Comparison of ENCODE assay signal across 8 cellular contexts in the genomic region with DNA sequence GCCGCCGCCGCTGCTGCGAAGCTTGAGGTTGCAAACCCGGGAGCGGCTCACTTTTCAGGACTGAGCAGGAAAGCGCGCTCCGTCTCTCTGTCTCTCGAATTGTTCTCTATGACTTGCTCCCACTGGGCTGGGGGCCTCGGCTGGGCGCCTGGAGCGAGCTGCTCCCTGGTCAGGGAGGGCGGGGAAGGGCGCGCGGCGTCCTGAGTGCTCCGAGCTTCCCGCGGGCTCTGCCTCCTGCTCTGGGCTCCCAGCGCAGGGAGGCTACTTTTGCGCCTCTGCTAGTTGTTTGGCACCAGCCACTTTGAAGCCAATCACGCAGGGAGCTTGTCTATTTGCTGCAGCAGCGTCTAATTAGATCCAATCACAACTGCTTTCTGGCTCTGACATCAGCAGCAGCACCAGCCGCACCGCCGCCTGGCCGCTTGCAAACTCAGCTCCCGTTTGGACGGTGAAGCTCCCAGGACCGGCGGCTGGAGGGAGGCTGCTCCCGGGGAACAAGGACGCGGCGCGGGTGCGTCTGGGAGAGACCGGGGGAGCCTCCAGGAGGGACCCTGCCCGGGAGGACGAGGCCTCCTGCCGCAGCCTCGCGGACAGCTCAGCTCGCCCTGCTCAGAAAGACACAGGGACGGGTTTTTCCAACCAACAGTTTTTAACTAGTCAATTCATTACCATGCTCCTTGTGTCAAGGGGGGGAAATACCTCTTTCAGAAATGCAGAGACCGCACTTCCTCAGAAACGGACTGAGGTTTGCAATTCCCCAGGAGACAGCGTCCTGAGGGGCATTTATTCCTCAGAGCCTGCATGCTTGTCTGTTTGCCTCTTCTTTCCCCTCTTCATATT. TPM values are rescaled to one million over a fixed set of nuclear protein-coding genes. Genes with fewer than 3 reads are reported as not detected.
DNase-seq lines count a peak whose midpoint lies in the region; ATAC-seq and TF ChIP-seq lines count a peak whose summit lies in the region.
"Had no signal": no experiment of that assay in that cellular context is flagged by ENCODE, and none has a peak within 500 bp of the region (broad histone marks: within the 10 kb centered on the region; RNA-seq: fewer than 3 reads in every experiment).

A gene (minus strand): TSS at position 304 of the 840 bp plus-strand sequence.

- H3K9me3 Mint-ChIP-seq in activated T-helper 17 cell treated with anti-CD3 and anti-CD28 coated beads, Interleukin-2, amount 50 U/mL, for 72 hours: no peaks in the 10 kb centered on the region
- H3K9me3 Mint-ChIP-seq in stimulated activated naive B cell treated with anti-CD40 and anti-IgM and Interleukin-4, amounts not matched to agents 10 μg/mL and 1 μg/mL and 100 μg/mL, for 72 hours: no peaks in the 10 kb centered on the region

- no peak within 1 kb of the TSS for H3K27ac Mint-ChIP-seq in activated T-helper 17 cell treated with anti-CD3 and anti-CD28 coated beads, Interleukin-2, amount 50 U/mL, for 72 hours
- peak within 1 kb of the TSS; percentile 90 for H3K27ac Mint-ChIP-seq in stimulated activated naive B cell treated with anti-CD40 and anti-IgM and Interleukin-4, amounts not matched to agents 10 μg/mL and 1 μg/mL and 100 μg/mL, for 72 hours

- DNase-seq in NCI-H1092 treated with DMSO at 0.1 percent for 48 hours (lab: John Stamatoyannopoulos, UW) (peak; percentile 96), iPS-NIHi11 (ENCODE audit: low spot score) (peak; percentile 85), tibial artery (no peak)
- DNase-seq in stimulated activated naive B cell treated with anti-CD40 and anti-IgM and Interleukin-4, amounts not matched to agents 10 μg/mL and 1 μg/mL and 100 μg/mL, for 72 hours: peak; percentile 57

- H3K4me1 ChIP-seq in tibial artery: peaks cover 0 to 21% (median 7%) of the 10 kb centered on the region in 4 donors

- no peak within 1 kb of the TSS for H3K4me3 ChIP-seq in tibial artery

- no peak for TF ChIP-seq CTCF in tibial artery (IDR thresholded peaks at IDR 0.05)

- H3K27me3 ChIP-seq in tibial artery: peaks cover 0 to 64% of the 10 kb centered on the region in 2 donors

- intact Hi-C loops in tibial artery (cut with DNase I; ENCODE audit: low total_unique reads): no loop called here

- ATAC-seq in GM18499 (IDR thresholded peaks at IDR 0.05; ENCODE audit: insufficient read depth, unreplicated experiment) (peak; percentile 72), GM21717 (IDR thresholded peaks at IDR 0.05; ENCODE audit: unreplicated experiment) (peak; percentile 60)
- ATAC-seq in activated T-helper 17 cell treated with anti-CD3 and anti-CD28 coated beads, Interleukin-2, amount 50 U/mL, for 72 hours (replicated peaks): peak; percentile 52
- peak; percentile 80 to 84 for ATAC-seq in stimulated activated naive B cell treated with anti-CD40 and anti-IgM and Interleukin-4, amounts not matched to agents 10 μg/mL and 1 μg/mL and 100 μg/mL, for 72 hours (replicated peaks)

- no peaks in the 10 kb centered on the region for H3K4me1 Mint-ChIP-seq in activated T-helper 17 cell treated with anti-CD3 and anti-CD28 coated beads, Interleukin-2, amount 50 U/mL, for 72 hours
- peaks cover 22 to 39% of the 10 kb centered on the region in 2 donors for H3K4me1 Mint-ChIP-seq in stimulated activated naive B cell treated with anti-CD40 and anti-IgM and Interleukin-4, amounts not matched to agents 10 μg/mL and 1 μg/mL and 100 μg/mL, for 72 hours

- H3K27ac ChIP-seq in tibial artery: no peak within 1 kb of the TSS

- H3K36me3 Mint-ChIP-seq in activated T-helper 17 cell treated with anti-CD3 and anti-CD28 coated beads, Interleukin-2, amount 50 U/mL, for 72 hours (ENCODE audit: low read depth): no peaks in the 10 kb centered on the region
- no peaks in the 10 kb centered on the region for H3K36me3 Mint-ChIP-seq in stimulated activated naive B cell treated with anti-CD40 and anti-IgM and Interleukin-4, amounts not matched to agents 10 μg/mL and 1 μg/mL and 100 μg/mL, for 72 hours

- peak within 1 kb of the TSS; percentile 1 for H3K4me3 Mint-ChIP-seq in activated T-helper 17 cell treated with anti-CD3 and anti-CD28 coated beads, Interleukin-2, amount 50 U/mL, for 72 hours
- H3K4me3 Mint-ChIP-seq in stimulated activated naive B cell treated with anti-CD40 and anti-IgM and Interleukin-4, amounts not matched to agents 10 μg/mL and 1 μg/mL and 100 μg/mL, for 72 hours: peak within 1 kb of the TSS; percentile 87 to 90

- no peaks in the 10 kb centered on the region for H3K9me3 ChIP-seq in tibial artery

- H3K27me3 Mint-ChIP-seq in activated T-helper 17 cell treated with anti-CD3 and anti-CD28 coated beads, Interleukin-2, amount 50 U/mL, for 72 hours: peaks cover 65% of the 10 kb centered on the region
- H3K27me3 Mint-ChIP-seq in stimulated activated naive B cell treated with anti-CD40 and anti-IgM and Interleukin-4, amounts not matched to agents 10 μg/mL and 1 μg/mL and 100 μg/mL, for 72 hours: peaks cover 44 to 69% of the 10 kb centered on the region in 2 donors

- H3K36me3 ChIP-seq in tibial artery: no peaks in the 10 kb centered on the region

RNA-seq across cellular contexts. Expression of the gene that starts here (rescaled TPM):
- total RNA-seq in activated T-helper 17 cell treated with anti-CD3 and anti-CD28 coated beads, Interleukin-2, amount 50 U/mL, for 72 hours: not detected
- total RNA-seq: activated CD8-positive, alpha-beta memory T cell treated with anti-CD3 and anti-CD28 coated beads for 36 hours had no signal

Comparison
In these comparisons a context has a peak if more than half of its experiments do, and no peak if none do; other contexts are left out.
1. Peak in ATAC-seq in activated T-helper 17 cell treated with anti-CD3 and anti-CD28 coated beads, Interleukin-2, amount 50 U/mL, for 72 hours; RNA of the gene not detected or under 1 TPM.
2. DNase-seq: peak in NCI-H1092 treated with DMSO at 0.1 percent for 48 hours (single experiment), iPS-NIHi11 (single experiment) and stimulated activated naive B cell treated with anti-CD40 and anti-IgM and Interleukin-4, amounts not matched to agents 10 μg/mL and 1 μg/mL and 100 μg/mL, for 72 hours (single experiment); none in tibial artery (0 of 2).
3. Peak in every context shown above with its lines, with median percentiles within 50 percentile points of each other: ATAC-seq.